Comparison of ENCODE assay signal across 8 cellular contexts in the genomic region with DNA sequence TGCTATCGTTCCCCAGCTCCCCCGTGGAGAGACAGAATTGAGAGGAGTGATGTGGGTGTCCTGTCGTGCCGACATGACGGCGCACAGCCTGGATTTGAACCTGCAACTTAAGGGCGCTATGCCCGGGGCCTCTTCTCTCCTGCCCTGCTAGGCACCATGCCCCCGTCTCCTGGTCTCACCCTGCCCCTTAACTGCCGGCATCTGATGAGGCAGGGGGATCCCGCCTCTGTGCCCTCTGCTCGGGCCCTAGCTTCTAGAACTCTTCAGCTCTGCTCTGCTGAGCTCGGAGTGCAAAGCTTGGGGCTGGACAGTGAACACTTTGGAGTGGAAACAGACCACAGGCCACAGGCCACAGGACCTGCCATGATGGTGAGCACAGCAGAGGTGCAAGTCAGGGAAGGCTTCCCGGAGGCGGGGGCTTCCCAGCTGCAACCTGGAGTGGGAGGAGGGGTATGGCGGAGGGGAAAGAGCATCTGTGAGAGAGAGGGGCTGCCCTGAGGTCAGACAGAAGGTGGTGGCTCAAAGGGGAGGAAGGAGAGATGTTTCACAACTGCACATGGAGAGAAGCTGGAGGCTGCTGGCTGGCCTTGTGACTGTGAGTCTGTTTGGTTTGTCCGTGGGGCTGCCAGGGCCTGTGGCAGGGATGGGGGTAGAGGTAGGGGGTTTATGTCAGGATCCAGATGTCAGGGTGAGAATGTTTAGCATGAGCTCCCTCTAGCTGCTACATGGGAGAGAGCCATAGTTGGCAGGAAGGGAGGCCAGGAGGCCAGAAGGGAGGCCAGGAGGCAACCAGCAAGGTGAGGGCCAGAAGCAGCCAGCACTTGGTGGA.
A peak's percentile ranks its signal among the peaks of the same experiment; 100 is the strongest.
DNase-seq lines count a peak whose midpoint lies in the region; ATAC-seq and TF ChIP-seq lines count a peak whose summit lies in the region.
"Had no signal": no experiment of that assay in that cellular context is flagged by ENCODE, and none has a peak within 500 bp of the region (broad histone marks: within the 10 kb centered on the region; RNA-seq: fewer than 3 reads in every experiment).

No MANE protein-coding gene starts in this region.

- H3K9me3 Mint-ChIP-seq in memory B cell: no peaks in the 10 kb centered on the region
- H3K9me3 Mint-ChIP-seq in activated T-helper 17 cell treated with anti-CD3 and anti-CD28 coated beads, Interleukin-2, amount 50 U/mL, for 72 hours: no peaks in the 10 kb centered on the region

- DNase-seq in ELR (ENCODE audit: low read depth) (peak; percentile 49), HL-60 (ENCODE audit: low read depth in 1 of 2, low spot score in 1 of 2) (peak in 1 of 2 experiments; percentile 75), adipocyte (ENCODE audit: low read depth) (peak; percentile 15), memory B cell (ENCODE audit: low spot score in 2 of 2) (no peak), LoVo (ENCODE audit: low spot score) (no peak), HEK293T (ENCODE audit: extremely low spot score) (no peak)
- DNase-seq: midbrain had no signal

- H3K27ac ChIP-seq in HL-60 (replicated peaks): peak overlapping the region; percentile 42; the same call in 1 of the 2 replicates

- H3K9ac ChIP-seq in adipocyte (ENCODE audit: low read length): no peak overlapping the region

- no peaks in the 10 kb centered on the region for H3K36me3 Mint-ChIP-seq in memory B cell
- no peaks in the 10 kb centered on the region for H3K36me3 Mint-ChIP-seq in activated T-helper 17 cell treated with anti-CD3 and anti-CD28 coated beads, Interleukin-2, amount 50 U/mL, for 72 hours (ENCODE audit: low read depth)

- no peak for TF ChIP-seq CTCF in HL-60 (IDR thresholded peaks at IDR 0.05; ENCODE audit: insufficient read depth, low read length)

- H3K36me3 ChIP-seq in adipocyte (ENCODE audit: control insufficient read depth, insufficient read depth, low read length, severe bottlenecking): no peaks in the 10 kb centered on the region

- ATAC-seq in memory B cell (ENCODE audit: low read depth): no peak
- no peak for ATAC-seq in activated T-helper 17 cell treated with anti-CD3 and anti-CD28 coated beads, Interleukin-2, amount 50 U/mL, for 72 hours (replicated peaks)

- no peak overlapping the region for H3K4me3 Mint-ChIP-seq in memory B cell
- no peak overlapping the region for H3K4me3 Mint-ChIP-seq in activated T-helper 17 cell treated with anti-CD3 and anti-CD28 coated beads, Interleukin-2, amount 50 U/mL, for 72 hours

- H3K9me3 ChIP-seq in adipocyte (ENCODE audit: control insufficient read depth, low read length): no peaks in the 10 kb centered on the region

- POLR2A ChIA-PET in HEK293T (lab: Yijun Ruan, JAX): interaction anchor here (1.7 kb wide), 1 partner anchor 115 kb away, joined by 4 read pairs; a partner anchor contains a TSS

- no peaks in the 10 kb centered on the region for H3K27me3 ChIP-seq in HL-60 (ENCODE audit: insufficient read depth, poor library complexity, severe bottlenecking)
- H3K27me3 ChIP-seq in adipocyte (replicated peaks; ENCODE audit: control insufficient read depth, insufficient read depth, low read length): no peaks in the 10 kb centered on the region

- H3K4me1 Mint-ChIP-seq in memory B cell: peaks cover 14% of the 10 kb centered on the region
- peaks cover 6% of the 10 kb centered on the region for H3K4me1 Mint-ChIP-seq in activated T-helper 17 cell treated with anti-CD3 and anti-CD28 coated beads, Interleukin-2, amount 50 U/mL, for 72 hours

- no peak overlapping the region for H3K4me3 ChIP-seq in HL-60 (replicated peaks; ENCODE audit: insufficient read depth, low read length)
- no peak overlapping the region for H3K4me3 ChIP-seq in adipocyte (ENCODE audit: low read length)

- H3K4me1 ChIP-seq in adipocyte (ENCODE audit: control insufficient read depth, insufficient read depth, low read length): no peaks in the 10 kb centered on the region

- H3K27me3 Mint-ChIP-seq in memory B cell: peaks cover 1% of the 10 kb centered on the region
- H3K27me3 Mint-ChIP-seq in activated T-helper 17 cell treated with anti-CD3 and anti-CD28 coated beads, Interleukin-2, amount 50 U/mL, for 72 hours: no peaks in the 10 kb centered on the region

- CTCF ChIA-PET in HEK293T (lab: Yijun Ruan, JAX): interaction anchor here (0.6 to 1.2 kb wide), 2 partner anchors 17 to 254 kb away, joined by 3 read pairs; no protein-coding TSS in a partner anchor

- peak overlapping the region; percentile 31 for H3K27ac Mint-ChIP-seq in memory B cell
- H3K27ac Mint-ChIP-seq in activated T-helper 17 cell treated with anti-CD3 and anti-CD28 coated beads, Interleukin-2, amount 50 U/mL, for 72 hours: no peak overlapping the region

TF ChIP-seq in HEK293T, 16 proteins besides CTCF, POLR2A, EP300 and RAD21:
- no peak for TF ChIP-seq NFRKB (IDR thresholded peaks at IDR 0.05)
- TF ChIP-seq ZNF384 (IDR thresholded peaks at IDR 0.05): no peak
- TF ChIP-seq SP1 (IDR thresholded peaks at IDR 0.05): no peak
- no peak for TF ChIP-seq L3MBTL2 (conservative IDR thresholded peaks at IDR 0.05)
- TF ChIP-seq ARNT (IDR thresholded peaks at IDR 0.05): no peak
- no peak for TF ChIP-seq ELF4 (IDR thresholded peaks at IDR 0.05)
- no peak for TF ChIP-seq CTBP1 (IDR thresholded peaks at IDR 0.05; ENCODE audit: borderline replicate concordance)
- no peak for TF ChIP-seq SUZ12 (IDR thresholded peaks at IDR 0.05)
- no peak for TF ChIP-seq TARDBP (IDR thresholded peaks at IDR 0.05)
- no peak for TF ChIP-seq FOXK2 (IDR thresholded peaks at IDR 0.05)
- TF ChIP-seq HDGF (IDR thresholded peaks at IDR 0.05; ENCODE audit: borderline replicate concordance): no peak
TF ChIP-seq in HEK293T: peak in this region for 0.

Comparison
In these comparisons a context has a peak if more than half of its experiments do, and no peak if none do; other contexts are left out.
1. DNase-seq: peak in ELR (single experiment) and adipocyte (single experiment); none in memory B cell (0 of 2), LoVo (single experiment) and HEK293T (single experiment).